ENCODE assay signal across 8 cellular contexts in genomic region chr7:25565949-25566348, GRCh38.
A peak's percentile ranks its signal among the peaks of the same experiment; 100 is the strongest.
DNase-seq lines count a peak whose midpoint lies in the region; ATAC-seq and TF ChIP-seq lines count a peak whose summit lies in the region.

No MANE protein-coding gene starts in this region.

- POLR2A ChIA-PET in Caco-2 (lab: Charles Lee), result no interaction called here

- intact Hi-C loops in Caco-2 (cut with micrococcal nuclease; ENCODE audit: unreplicated experiment), result loop anchor here (1.0 kb wide), 3 partner anchors 175 to 307 kb away; no protein-coding TSS in a partner anchor

- TF ChIP-seq CTCF in Caco-2 (IDR thresholded peaks at IDR 0.05; ENCODE audit: insufficient read depth in 1 of 2, low read depth in 1 of 2, low read length in 1 of 2, severe bottlenecking in 1 of 2, unreplicated experiment in 1 of 2) (peak; percentile 100), fibroblast of lung (conservative IDR thresholded peaks at IDR 0.05 in 1 of 2, IDR thresholded peaks at IDR 0.05 in 1 of 2; ENCODE audit: low read depth in 1 of 2, low read length in 2 of 2) (peak; percentile 100), neutrophil (IDR thresholded peaks at IDR 0.05) (peak; percentile 76)

- no peak overlapping the region for H3K9ac ChIP-seq in fibroblast of lung (ENCODE audit: insufficient read depth, low read length)

- no peaks in the 10 kb centered on the region for H3K36me3 Mint-ChIP-seq in Caco-2 (ENCODE audit: insufficient read depth, unreplicated experiment)

- H3K9me3 Mint-ChIP-seq in Caco-2 (ENCODE audit: unreplicated experiment), result no peaks in the 10 kb centered on the region

- no peaks in the 10 kb centered on the region for H3K79me2 ChIP-seq in fibroblast of lung (ENCODE audit: control insufficient read depth, insufficient read depth, low read length)

- no TSS peak for BruUV-seq in Caco-2 (replicated peaks; lab: Mats Ljungman, UMichigan)

- no peaks in the 10 kb centered on the region for H3K4me1 ChIP-seq in Caco-2
- no peaks in the 10 kb centered on the region for H3K4me1 ChIP-seq in fibroblast of lung (ENCODE audit: control insufficient read depth, extremely low read depth, insufficient read depth, low read length)
- no peaks in the 10 kb centered on the region for H3K4me1 ChIP-seq in neutrophil (ENCODE audit: control insufficient read depth in 1 of 2, insufficient read depth in 1 of 2, low read depth in 1 of 2, low read length in 1 of 2)

- H3K36me3 ChIP-seq in Caco-2 (ENCODE audit: control insufficient read depth, insufficient read depth, low read length), result no peaks in the 10 kb centered on the region
- no peaks in the 10 kb centered on the region for H3K36me3 ChIP-seq in fibroblast of lung (ENCODE audit: control insufficient read depth, insufficient read depth, low read length)
- H3K36me3 ChIP-seq in neutrophil, result no peaks in the 10 kb centered on the region

- no peak for ATAC-seq in HG03457 (IDR thresholded peaks at IDR 0.05; ENCODE audit: unreplicated experiment)

- H3K27me3 ChIP-seq in Caco-2 (replicated peaks; ENCODE audit: control insufficient read depth, insufficient read depth, low read length), result no peaks in the 10 kb centered on the region
- no peaks in the 10 kb centered on the region for H3K27me3 ChIP-seq in fibroblast of lung (ENCODE audit: control insufficient read depth, insufficient read depth, low read length)
- peaks cover 4% of the 10 kb centered on the region for H3K27me3 ChIP-seq in neutrophil

- H3K9me3 ChIP-seq in Caco-2 (no peaks in the 10 kb centered on the region), fibroblast of lung (ENCODE audit: control insufficient read depth, insufficient read depth, low read depth, low read length) (no peaks in the 10 kb centered on the region), neutrophil (no peaks in the 10 kb centered on the region)

- no peaks in the 10 kb centered on the region for H4K20me1 ChIP-seq in fibroblast of lung (ENCODE audit: control insufficient read depth, extremely low read depth, insufficient read depth, low read length)

- H3K4me3 Mint-ChIP-seq in Caco-2 (ENCODE audit: unreplicated experiment), result no peak overlapping the region

- H3K27me3 Mint-ChIP-seq in Caco-2 (ENCODE audit: insufficient read depth, unreplicated experiment), result peaks cover 13% of the 10 kb centered on the region

- no peak overlapping the region for H2AFZ ChIP-seq in fibroblast of lung (ENCODE audit: low read length)

- H3K4me3 ChIP-seq in Caco-2 (ENCODE audit: low read depth, low read length), result no peak overlapping the region
- no peak overlapping the region for H3K4me3 ChIP-seq in fibroblast of lung (replicated peaks in 1 of 4; ENCODE audit: control extremely low read depth in 1 of 4, insufficient read depth in 1 of 4, low read depth in 3 of 4, low read length in 4 of 4)
- H3K4me3 ChIP-seq in neutrophil (ENCODE audit: low read depth in 1 of 2, low read length in 1 of 2), result no peak overlapping the region

- no peak overlapping the region for H3K27ac ChIP-seq in fibroblast of lung (ENCODE audit: insufficient read depth, low read length)
- H3K27ac ChIP-seq in neutrophil, result no peak overlapping the region
- H3K27ac ChIP-seq in substantia nigra (ENCODE audit: low read depth, low read length, poor library complexity, severe bottlenecking), result no peak overlapping the region

- CTCF ChIA-PET in Caco-2 (lab: Charles Lee), result interaction anchor here (2.4 kb wide), 1 partner anchor 306 kb away, joined by 5 read pairs; no protein-coding TSS in a partner anchor

- H3K4me2 ChIP-seq in fibroblast of lung (ENCODE audit: extremely low read depth, insufficient read depth, low read length), result peak overlapping the region; percentile 1

- no peak overlapping the region for H3K27ac Mint-ChIP-seq in Caco-2 (ENCODE audit: unreplicated experiment)

- H3K4me1 Mint-ChIP-seq in Caco-2 (ENCODE audit: low read depth, unreplicated experiment), result peaks cover 6% of the 10 kb centered on the region

- DNase-seq in Caco-2 (peak in 1 of 2 experiments; percentile 59), HT1080 (ENCODE audit: low read depth) (peak; percentile 68), OCI-M2 (lab: John Stamatoyannopoulos, UW; ENCODE audit: unreplicated experiment) (peak; percentile 12), fibroblast of lung (ENCODE audit: low read depth in 2 of 2) (peak; percentile 42 to 85), substantia nigra (lab: John Stamatoyannopoulos, UW) (peak in 36 of 49 donors; percentile 2 to 59 (median 31))
- peak; percentile 79 to 81 for DNase-seq in activated T-cell treated with anti-CD3 and anti-CD28 coated beads, Interleukin-2, amount 50 U/mL, for 48 hours
